Comparison of ENCODE assay signal across 1 cellular context in genomic region chr6:30568245-30568644, GRCh38.
A peak's percentile ranks its signal among the peaks of the same experiment; 100 is the strongest.
TF ChIP-seq lines count a peak whose summit lies in the region.

No MANE protein-coding gene starts in this region.

TF ChIP-seq in HEK293, 187 proteins besides CTCF, POLR2A, EP300 and RAD21 (continued from another document):
- TF ChIP-seq, protein P1, sequence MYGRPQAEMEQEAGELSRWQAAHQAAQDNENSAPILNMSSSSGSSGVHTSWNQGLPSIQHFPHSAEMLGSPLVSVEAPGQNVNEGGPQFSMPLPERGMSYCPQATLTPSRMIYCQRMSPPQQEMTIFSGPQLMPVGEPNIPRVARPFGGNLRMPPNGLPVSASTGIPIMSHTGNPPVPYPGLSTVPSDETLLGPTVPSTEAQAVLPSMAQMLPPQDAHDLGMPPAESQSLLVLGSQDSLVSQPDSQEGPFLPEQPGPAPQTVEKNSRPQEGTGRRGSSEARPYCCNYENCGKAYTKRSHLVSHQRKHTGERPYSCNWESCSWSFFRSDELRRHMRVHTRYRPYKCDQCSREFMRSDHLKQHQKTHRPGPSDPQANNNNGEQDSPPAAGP (tag by site-specific recombination; IDR thresholded peaks at IDR 0.05), result peak; percentile 79
- TF ChIP-seq SP3 (tag by site-specific recombination; IDR thresholded peaks at IDR 0.05) (0 out of 2 replicates have a peak, but pooled peaks have one; percentile 43), WT1 (tag by site-specific recombination; IDR thresholded peaks at IDR 0.05) (peak; percentile 76), ZBTB21 (tag by site-specific recombination; IDR thresholded peaks at IDR 0.05) (0 out of 2 replicates have a peak, but pooled peaks have one; percentile 25), SP7 (tag by site-specific recombination; IDR thresholded peaks at IDR 0.05) (peak; percentile 89), ZBTB17 (tag by site-specific recombination; IDR thresholded peaks at IDR 0.05) (peak; percentile 55), ZNF24 (tag by site-specific recombination; IDR thresholded peaks at IDR 0.05) (0 out of 2 replicates have a peak, but pooled peaks have one; percentile 25), ZSCAN23 (tag by site-specific recombination; IDR thresholded peaks at IDR 0.05) (no peak), GLIS1 (tag by site-specific recombination; IDR thresholded peaks at IDR 0.05) (0 out of 2 replicates have a peak, but pooled peaks have one; percentile 7), ZNF184 (tag by site-specific recombination; IDR thresholded peaks at IDR 0.05) (peak; percentile 64; the same call in 1 of the 2 replicates), KLF9 (tag by site-specific recombination; IDR thresholded peaks at IDR 0.05; ENCODE audit: low read depth) (0 out of 2 replicates have a peak, but pooled peaks have one; percentile 15), BCL11A (tag by site-specific recombination; IDR thresholded peaks at IDR 0.05; ENCODE audit: low read depth) (no peak)
- TF ChIP-seq, protein P2, sequence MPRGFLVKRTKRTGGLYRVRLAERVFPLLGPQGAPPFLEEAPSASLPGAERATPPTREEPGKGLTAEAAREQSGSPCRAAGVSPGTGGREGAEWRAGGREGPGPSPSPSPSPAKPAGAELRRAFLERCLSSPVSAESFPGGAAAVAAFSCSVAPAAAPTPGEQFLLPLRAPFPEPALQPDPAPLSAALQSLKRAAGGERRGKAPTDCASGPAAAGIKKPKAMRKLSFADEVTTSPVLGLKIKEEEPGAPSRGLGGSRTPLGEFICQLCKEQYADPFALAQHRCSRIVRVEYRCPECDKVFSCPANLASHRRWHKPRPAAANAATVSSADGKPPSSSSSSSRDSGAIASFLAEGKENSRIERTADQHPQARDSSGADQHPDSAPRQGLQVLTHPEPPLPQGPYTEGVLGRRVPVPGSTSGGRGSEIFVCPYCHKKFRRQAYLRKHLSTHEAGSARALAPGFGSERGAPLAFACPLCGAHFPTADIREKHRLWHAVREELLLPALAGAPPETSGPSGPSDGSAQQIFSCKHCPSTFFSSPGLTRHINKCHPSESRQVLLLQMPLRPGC (tag by site-specific recombination; IDR thresholded peaks at IDR 0.05), result 0 out of 2 replicates have a peak, but pooled peaks have one; percentile 19
- TF ChIP-seq, protein P3, sequence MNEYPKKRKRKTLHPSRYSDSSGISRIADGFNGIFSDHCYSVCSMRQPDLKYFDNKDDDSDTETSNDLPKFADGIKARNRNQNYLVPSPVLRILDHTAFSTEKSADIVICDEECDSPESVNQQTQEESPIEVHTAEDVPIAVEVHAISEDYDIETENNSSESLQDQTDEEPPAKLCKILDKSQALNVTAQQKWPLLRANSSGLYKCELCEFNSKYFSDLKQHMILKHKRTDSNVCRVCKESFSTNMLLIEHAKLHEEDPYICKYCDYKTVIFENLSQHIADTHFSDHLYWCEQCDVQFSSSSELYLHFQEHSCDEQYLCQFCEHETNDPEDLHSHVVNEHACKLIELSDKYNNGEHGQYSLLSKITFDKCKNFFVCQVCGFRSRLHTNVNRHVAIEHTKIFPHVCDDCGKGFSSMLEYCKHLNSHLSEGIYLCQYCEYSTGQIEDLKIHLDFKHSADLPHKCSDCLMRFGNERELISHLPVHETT (tag by site-specific recombination; IDR thresholded peaks at IDR 0.05), result peak; percentile 71; the same call in 1 of the 2 replicates
